In the genomic region with DNA sequence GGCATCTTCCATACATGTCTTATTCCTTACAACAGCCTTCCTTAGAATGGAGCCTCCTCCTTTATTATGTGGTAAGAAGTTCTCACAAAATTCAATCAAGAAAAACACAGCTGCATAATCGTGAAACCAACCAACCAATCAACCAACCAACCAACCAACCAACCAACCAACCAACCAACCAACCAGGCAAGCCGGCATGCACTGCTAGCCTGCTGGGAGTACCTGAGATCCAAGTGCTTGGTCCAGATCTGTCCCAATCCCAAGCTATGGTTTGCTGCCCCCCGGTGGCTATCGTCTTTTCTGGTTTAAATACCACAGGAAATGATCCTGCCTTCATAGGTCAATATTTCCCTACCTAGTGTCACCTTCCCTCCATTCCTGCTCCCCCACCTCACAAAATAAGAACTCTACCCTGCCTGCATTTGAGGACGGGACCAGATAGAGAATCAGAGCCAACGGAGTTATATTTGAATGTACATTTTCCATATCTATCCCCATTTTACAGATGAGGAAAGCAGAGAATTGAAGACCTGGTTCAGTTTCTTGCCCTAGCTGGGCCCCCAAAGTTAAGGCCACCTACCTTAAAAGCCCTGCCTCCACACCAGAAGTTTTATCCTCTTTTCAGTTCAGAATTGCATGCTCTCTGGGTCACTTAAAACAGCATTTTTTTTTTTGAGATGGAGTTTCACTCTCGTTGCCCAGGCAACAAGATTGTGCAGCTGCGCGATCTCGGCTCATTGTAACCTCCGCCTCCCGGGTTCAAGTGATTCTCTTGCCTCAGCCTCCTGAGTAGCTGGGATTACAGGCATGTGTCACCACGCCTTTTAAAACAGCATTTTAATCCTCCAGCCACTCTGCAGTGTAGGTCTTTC, we compare ENCODE assay signal across 8 cellular contexts. TPM values are rescaled to one million over a fixed set of nuclear protein-coding genes. Genes with fewer than 3 reads are reported as not detected.
DNase-seq lines count a peak whose midpoint lies in the region; ATAC-seq and TF ChIP-seq lines count a peak whose summit lies in the region.

No MANE protein-coding gene starts in this region.

- H3K27ac ChIP-seq in OCI-LY7 (ENCODE audit: low read depth, low read length, poor library complexity, severe bottlenecking): no peak overlapping the region
- no peak overlapping the region for H3K27ac ChIP-seq in left ventricle myocardium inferior (replicated peaks)
- no peak overlapping the region for H3K27ac ChIP-seq in smooth muscle cell (ENCODE audit: low read depth)

- BruUV-seq in OCI-LY7 (replicated peaks; lab: Mats Ljungman, UMichigan): no TSS peak

- intact Hi-C loops in OCI-LY7 (cut with micrococcal nuclease; ENCODE audit: unreplicated experiment) (loop anchor here (1.0 kb wide), 1 partner anchor 101 kb away; no protein-coding TSS in a partner anchor), left ventricle myocardium inferior (cut with micrococcal nuclease) (no loop called here)

- H3K36me3 Mint-ChIP-seq in activated naive CD4-positive, alpha-beta T cell treated with anti-CD3 and anti-CD28 coated beads, Interleukin-2, amount 50 U/mL, for 72 hours: no peaks in the 10 kb centered on the region

- H3K4me3 ChIP-seq in OCI-LY7 (ENCODE audit: low read depth, low read length, poor library complexity, severe bottlenecking): no peak overlapping the region
- H3K4me3 ChIP-seq in left ventricle myocardium inferior: no peak overlapping the region
- H3K4me3 ChIP-seq in smooth muscle cell: no peak overlapping the region

- 50% methylated on average over 13 of the region's 13 CpGs for WGBS in smooth muscle cell (ENCODE audit: low lambda C conversion rate)

- H3K79me2 ChIP-seq in OCI-LY7 (ENCODE audit: insufficient read depth, low read depth, low read length) (no peaks in the 10 kb centered on the region), smooth muscle cell (ENCODE audit: low read depth) (no peaks in the 10 kb centered on the region)

- in situ Hi-C loops in Caki2 (cut with HindIII; ENCODE audit: low pct_unique_long_range_greater_than_20kb, low sequenced_read_pairs): no loop called here

- H3K9ac ChIP-seq in smooth muscle cell (ENCODE audit: low read depth): no peak overlapping the region

- H3K9me3 Mint-ChIP-seq in activated naive CD4-positive, alpha-beta T cell treated with anti-CD3 and anti-CD28 coated beads, Interleukin-2, amount 50 U/mL, for 72 hours: no peaks in the 10 kb centered on the region

- DNase-seq in Caki2 (ENCODE audit: low read depth) (peak; percentile 55), HPDE6-E6E7 (ENCODE audit: extremely low spot score) (peak; percentile 74), OCI-LY7 (ENCODE audit: low spot score) (peak; percentile 64), left ventricle myocardium inferior (peak; percentile 56), smooth muscle cell (lab: John Stamatoyannopoulos, UW; ENCODE audit: unreplicated experiment) (peak; percentile 5), middle frontal gyrus (ENCODE audit: extremely low spot score, low spot score) (no peak)
- peak in 1 of 2 donors; percentile 65 for DNase-seq in activated naive CD4-positive, alpha-beta T cell treated with anti-CD3 and anti-CD28 coated beads, Interleukin-2, amount 50 U/mL, for 72 hours (ENCODE audit: low spot score in 2 of 2)

- H3K4me1 ChIP-seq in OCI-LY7 (ENCODE audit: insufficient read depth, low read length, poor library complexity, severe bottlenecking) (peaks cover 28% of the 10 kb centered on the region), left ventricle myocardium inferior (peaks cover 12% of the 10 kb centered on the region), smooth muscle cell (ENCODE audit: low read depth) (peaks cover 3% of the 10 kb centered on the region)

- POLR2A ChIA-PET in OCI-LY7 (lab: Charles Lee): interaction anchor here (0.6 to 0.8 kb wide), 2 partner anchors 34 to 42 kb away, joined by 3 to 5 read pairs; no protein-coding TSS in a partner anchor

- H3K27ac Mint-ChIP-seq in activated naive CD4-positive, alpha-beta T cell treated with anti-CD3 and anti-CD28 coated beads, Interleukin-2, amount 50 U/mL, for 72 hours: no peak overlapping the region

- H3K9me3 ChIP-seq in OCI-LY7 (ENCODE audit: low read length) (no peaks in the 10 kb centered on the region), left ventricle myocardium inferior (replicated peaks) (no peaks in the 10 kb centered on the region), smooth muscle cell (replicated peaks; ENCODE audit: low read depth) (no peaks in the 10 kb centered on the region)

- TF ChIP-seq CTCF in OCI-LY7 (conservative IDR thresholded peaks at IDR 0.05; ENCODE audit: low read length) (peak; percentile 79), left ventricle myocardium inferior (IDR thresholded peaks at IDR 0.05; ENCODE audit: borderline replicate concordance) (peak; percentile 65), smooth muscle cell (IDR thresholded peaks at IDR 0.05; ENCODE audit: borderline replicate concordance, insufficient read depth, poor library complexity, severe bottlenecking) (peak; percentile 43)

- ATAC-seq in activated naive CD4-positive, alpha-beta T cell treated with anti-CD3 and anti-CD28 coated beads, Interleukin-2, amount 50 U/mL, for 72 hours: peak; percentile 39 to 63
- ATAC-seq in GM19455 (IDR thresholded peaks at IDR 0.05; ENCODE audit: unreplicated experiment): no peak

- H3K27me3 ChIP-seq in left ventricle myocardium inferior (ENCODE audit: low read depth) (no peaks in the 10 kb centered on the region), smooth muscle cell (ENCODE audit: low read depth) (no peaks in the 10 kb centered on the region)

- no peaks in the 10 kb centered on the region for H4K20me1 ChIP-seq in OCI-LY7 (ENCODE audit: insufficient read depth, low read length)
- peaks cover 4% of the 10 kb centered on the region for H4K20me1 ChIP-seq in smooth muscle cell (ENCODE audit: low read depth)

- CTCF ChIA-PET in OCI-LY7 (lab: Charles Lee; ENCODE audit: unreplicated experiment): interaction anchor here (0.9 kb wide), 1 partner anchor 19 kb away, joined by 7 read pairs; no protein-coding TSS in a partner anchor

- H2AFZ ChIP-seq in OCI-LY7 (ENCODE audit: low read length): no peak overlapping the region
- no peak overlapping the region for H2AFZ ChIP-seq in smooth muscle cell (ENCODE audit: low read depth)

- H3K4me2 ChIP-seq in OCI-LY7 (ENCODE audit: low read length) (no peak overlapping the region), smooth muscle cell (no peak overlapping the region)

- H3K9me2 ChIP-seq in OCI-LY7 (ENCODE audit: insufficient read depth, low read length): no peaks in the 10 kb centered on the region

- H3K36me3 ChIP-seq in OCI-LY7 (ENCODE audit: insufficient read depth, low read length) (no peaks in the 10 kb centered on the region), left ventricle myocardium inferior (no peaks in the 10 kb centered on the region), smooth muscle cell (ENCODE audit: low read depth) (no peaks in the 10 kb centered on the region)

- no peaks in the 10 kb centered on the region for H3F3A ChIP-seq in smooth muscle cell (ENCODE audit: low read depth)

RNA-seq across cellular contexts. Expression of gene RAB44, which starts 27.1 kb away (rescaled TPM):
- not detected in 2 replicates for total RNA-seq in Caki2 (2014; rRNA removed; shearing (Covaris generic); ENCODE audit: low replicate concordance)
- total RNA-seq in OCI-LY7 (2014; rRNA removed; shearing (Covaris generic)): 0.03 and 0.09 TPM in 2 replicates
- not detected in 2 replicates for total RNA-seq in OCI-LY7 (2022)
- total RNA-seq in activated naive CD4-positive, alpha-beta T cell treated with anti-CD3 and anti-CD28 coated beads, Interleukin-2, amount 50 U/mL, for 72 hours: under 1 TPM; 0.07 to 0.12 TPM
- total RNA-seq in left ventricle myocardium inferior: 0.05 TPM
- not detected in 2 replicates for total RNA-seq in smooth muscle cell
- 0.03 and 0.17 TPM in 2 replicates for polyA plus RNA-seq in smooth muscle cell

RNA-seq across cellular contexts. Expression of gene CDKN1A, which starts 46.2 kb away (rescaled TPM):
- 217 and 218 TPM in 2 replicates for total RNA-seq in Caki2 (2014; rRNA removed; shearing (Covaris generic); ENCODE audit: low replicate concordance)
- 0.13 and 0.41 TPM in 2 replicates for total RNA-seq in OCI-LY7 (2014; rRNA removed; shearing (Covaris generic))
- total RNA-seq in OCI-LY7 (2022) (1.2 and 1.3 TPM in 2 replicates), left ventricle myocardium inferior (67.2 TPM), smooth muscle cell (859 and 967 TPM in 2 replicates)
- 100 to 1,000 TPM in 1 of 2 donors, 10 to 100 TPM in 1; 43.3 to 146 TPM for total RNA-seq in activated naive CD4-positive, alpha-beta T cell treated with anti-CD3 and anti-CD28 coated beads, Interleukin-2, amount 50 U/mL, for 72 hours
- 1,623 and 1,633 TPM in 2 replicates for polyA plus RNA-seq in smooth muscle cell

Comparison
In these comparisons a context has a peak if more than half of its experiments do, and no peak if none do; other contexts are left out.
1. RNA of gene CDKN1A, which starts 46.2 kb away (total RNA-seq): 859 to 967 TPM in smooth muscle cell, 217 to 218 TPM in Caki2, 43.3 to 146 TPM in activated naive CD4-positive, alpha-beta T cell treated with anti-CD3 and anti-CD28 coated beads, Interleukin-2, amount 50 U/mL, for 72 hours and 67.2 TPM in left ventricle myocardium inferior (single experiment); 0.13 to 1.3 TPM in OCI-LY7; every median in the first group is over 10 times any median in the second.
2. Peak in every context shown above with its lines, with median percentiles within 50 percentile points of each other: CTCF ChIP-seq.